Comparison of ENCODE assay signal across 8 cellular contexts in genomic region chr3:50192689-50193141, GRCh38. TPM values are rescaled to one million over a fixed set of nuclear protein-coding genes. Genes with fewer than 3 reads are reported as not detected.
DNase-seq lines count a peak whose midpoint lies in the region; ATAC-seq and TF ChIP-seq lines count a peak whose summit lies in the region.

No MANE protein-coding gene starts in this region.

- H3K27me3 Mint-ChIP-seq in WTC11 (ENCODE audit: low read depth) = peaks cover 9% of the 10 kb centered on the region

- H3K4me1 Mint-ChIP-seq in WTC11 = peaks cover 6% of the 10 kb centered on the region

- no peak overlapping the region for H3K4me3 ChIP-seq in brain microvascular endothelial cell (ENCODE audit: low read depth, low read length)

- no peak overlapping the region for H3K27ac ChIP-seq in brain microvascular endothelial cell

- H3K4me3 Mint-ChIP-seq in WTC11 = no peak overlapping the region

- H3K9me3 Mint-ChIP-seq in WTC11 = no peaks in the 10 kb centered on the region

- POLR2A ChIA-PET in WTC11 (lab: Charles Lee) = interaction anchor here (1.2 to 1.5 kb wide), 2 partner anchors 32 to 72 kb away, joined by 4 to 5 read pairs; no protein-coding TSS in a partner anchor

- ATAC-seq in WTC11 = peak; percentile 46
- ATAC-seq in GM18517 (IDR thresholded peaks at IDR 0.05; ENCODE audit: unreplicated experiment) = no peak
- ATAC-seq in HG03045 (IDR thresholded peaks at IDR 0.05; ENCODE audit: unreplicated experiment) = no peak

- peaks cover 11% of the 10 kb centered on the region for H3K27me3 ChIP-seq in brain microvascular endothelial cell (replicated peaks)

- in situ Hi-C loops in brain microvascular endothelial cell (cut with HindIII; ENCODE audit: low pct_ligation_motif_present, low sequenced_read_pairs) = no loop called here

- peak; percentile 96 for TF ChIP-seq CTCF in GM12872 (IDR thresholded peaks at IDR 0.05; ENCODE audit: insufficient read depth, low read depth, low read length)
- peak; percentile 88 for TF ChIP-seq CTCF in WTC11 (IDR thresholded peaks at IDR 0.05)
- TF ChIP-seq CTCF in brain microvascular endothelial cell (IDR thresholded peaks at IDR 0.05; ENCODE audit: low read depth, low read length, missing control alignments) = peak; percentile 94

- H3K27ac Mint-ChIP-seq in WTC11 = no peak overlapping the region

- DNase-seq in NCI-H1105 (lab: John Stamatoyannopoulos, UW) (peak; percentile 49), WTC11 (ENCODE audit: low spot score) (peak; percentile 95), brain microvascular endothelial cell (peak; percentile 48), islet precursor cell (peak; percentile 87)
- peak; percentile 83 to 85 for DNase-seq in stimulated activated CD4-positive, alpha-beta T cell treated with anti-CD3 and anti-CD28 coated beads, Interleukin-1b, Interleukin-23, amount 100 ng/mL, for 4 hours (ENCODE audit: low read depth in 2 of 2)

- CTCF ChIA-PET in WTC11 (lab: Charles Lee) = interaction anchor here (0.7 to 7.2 kb wide), 30 partner anchors 9 to 136 kb away, joined by 3 to 604 read pairs (median 8); partner anchors contain the start of genes GNAI2, HYAL3, IFRD2 and NAA80

- no peaks in the 10 kb centered on the region for H3K36me3 Mint-ChIP-seq in WTC11

- no peaks in the 10 kb centered on the region for H3K36me3 ChIP-seq in brain microvascular endothelial cell (replicated peaks)

TF ChIP-seq in WTC11, 78 proteins besides CTCF, POLR2A, EP300 and RAD21:
- peak; percentile 45; the same call in 1 of the 2 replicates for TF ChIP-seq HMGXB4 (CRISPR knock-in tag; IDR thresholded peaks at IDR 0.05)
- TF ChIP-seq FOXP4 (CRISPR knock-in tag; IDR thresholded peaks at IDR 0.05) = no peak
- 0 out of 2 replicates have a peak, but pooled peaks have one; percentile 29 for TF ChIP-seq CREM (CRISPR knock-in tag; IDR thresholded peaks at IDR 0.05)

RNA-seq across cellular contexts. Expression of gene GNAT1, which starts 1.3 kb away (rescaled TPM):
- total RNA-seq in WTC11 (2021) = 0.13 to 0.39 TPM (median 0.14 TPM) in 3 replicates

RNA-seq across cellular contexts. Expression of gene SLC38A3, which starts 12.4 kb away (rescaled TPM):
- 0.90 to 1.6 TPM (median 1.3 TPM) in 3 replicates for total RNA-seq in WTC11 (2021)

RNA-seq across cellular contexts. Expression of gene SEMA3F, which starts 37.6 kb away (rescaled TPM):
- 49.0 to 52.0 TPM (median 52.0 TPM) in 3 replicates for total RNA-seq in WTC11 (2021)

RNA-seq across cellular contexts. Expression of gene GNAI2, which starts 43.3 kb away (rescaled TPM):
- 181 to 185 TPM (median 185 TPM) in 3 replicates for total RNA-seq in WTC11 (2021)
